Comparison of ENCODE assay signal across 19 cellular contexts in the genomic region with DNA sequence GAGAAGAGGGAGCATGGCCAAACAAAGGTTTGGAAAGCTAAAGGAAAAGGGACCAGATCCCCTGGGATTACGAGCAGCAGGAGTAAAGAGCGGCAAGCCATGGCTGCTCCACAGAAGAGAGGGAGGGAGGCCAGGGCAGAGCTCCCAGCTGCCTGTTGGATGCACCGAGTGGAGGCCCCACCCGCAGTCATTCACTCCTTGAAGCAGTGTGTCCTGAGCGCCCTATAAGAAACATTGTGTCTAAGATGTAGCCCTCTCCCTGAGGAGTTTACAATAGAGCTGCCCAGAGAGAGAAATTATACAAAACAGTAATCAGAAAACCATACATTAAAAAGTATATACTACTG. TPM values are rescaled to one million over a fixed set of nuclear protein-coding genes. Genes with fewer than 3 reads are reported as not detected.
DNase-seq lines count a peak whose midpoint lies in the region; ATAC-seq and TF ChIP-seq lines count a peak whose summit lies in the region.
"Had no signal": no experiment of that assay in that cellular context is flagged by ENCODE, and none has a peak within 500 bp of the region (broad histone marks: within the 10 kb centered on the region; RNA-seq: fewer than 3 reads in every experiment).

No MANE protein-coding gene starts in this region.

- peaks cover 32% of the 10 kb centered on the region for H3K4me1 Mint-ChIP-seq in HFFc6 (ENCODE audit: low read depth)

- in situ Hi-C loops in gastrocnemius medialis (cut with MboI; ENCODE audit: low sequenced_read_pairs in 4 of 4) = loop anchor here in 1 of 4 donors (10.0 kb wide), 1 partner anchor 377 kb away; no protein-coding TSS in a partner anchor

- intact Hi-C loops in heart left ventricle (cut with DNase I) (loop anchor here in 8 of 10 donors (2.0 to 10.0 kb wide), 10 partner anchors 120 to 381 kb away; partner anchors contain the start of gene GALNT18 (in 5 of the 8)), gastrocnemius medialis (cut with DNase I; ENCODE audit: low total_unique reads) (loop anchor here (5.0 to 10.0 kb wide), 3 partner anchors 55 to 377 kb away; partner anchors contain the start of gene GALNT18)

- H3K4me1 ChIP-seq in BE2C (peaks cover 5% of the 10 kb centered on the region), heart left ventricle (peaks cover 0 to 82% (median 41%) of the 10 kb centered on the region in 12 donors), gastrocnemius medialis (peaks cover 33 to 70% of the 10 kb centered on the region in 2 donors)
- H3K4me1 ChIP-seq: breast epithelium had no signal

- peak; percentile 1 to 19 (median 10) for ATAC-seq in heart left ventricle
- ATAC-seq in gastrocnemius medialis = no peak
- ATAC-seq: GM23338, WTC11 had no signal

- H3K4me3 Mint-ChIP-seq in HFFc6 = no peak overlapping the region
- H3K4me3 Mint-ChIP-seq: GM23338, WTC11 had no signal

- TF ChIP-seq CTCF in BE2C (IDR thresholded peaks at IDR 0.05; ENCODE audit: low read depth, low read length) = no peak
- TF ChIP-seq CTCF in heart left ventricle (IDR thresholded peaks at IDR 0.05) = peak in 1 of 12 donors; percentile 1
- no peak for TF ChIP-seq CTCF in gastrocnemius medialis (IDR thresholded peaks at IDR 0.05 in 4 of 5, conservative IDR thresholded peaks at IDR 0.05 in 1 of 5)
- no peak for TF ChIP-seq CTCF in HFFc6 (IDR thresholded peaks at IDR 0.05)

- WGBS in heart left ventricle, 4 donors = 26 to 70% (median 45%) methylated on average over 5 of the region's 5 CpGs

- H3K27ac Mint-ChIP-seq in HFFc6 = no peak overlapping the region
- H3K27ac Mint-ChIP-seq: GM23338, WTC11 had no signal

- H3K36me3 ChIP-seq in BE2C (no peaks in the 10 kb centered on the region), heart left ventricle (no peaks in the 10 kb centered on the region), gastrocnemius medialis (no peaks in the 10 kb centered on the region)
- H3K36me3 ChIP-seq: breast epithelium had no signal

- H3K9me3 ChIP-seq in BE2C (no peaks in the 10 kb centered on the region), heart left ventricle (no peaks in the 10 kb centered on the region), gastrocnemius medialis (no peaks in the 10 kb centered on the region)
- H3K9me3 ChIP-seq: breast epithelium had no signal

- H3K27ac ChIP-seq in heart left ventricle (peak overlapping the region in 9 of 12 donors; percentile 2 to 88 (median 71)), gastrocnemius medialis (peak overlapping the region in 3 of 4 donors; percentile 40 to 90 (median 47))
- H3K27ac ChIP-seq: breast epithelium, epithelial cell of prostate, RWPE1 had no signal

- no peaks in the 10 kb centered on the region for H3K27me3 ChIP-seq in BE2C
- H3K27me3 ChIP-seq in heart left ventricle = peaks cover 0 to 8% (median 0%) of the 10 kb centered on the region in 9 donors
- no peaks in the 10 kb centered on the region for H3K27me3 ChIP-seq in gastrocnemius medialis
- H3K27me3 ChIP-seq: breast epithelium had no signal

- H3K27me3 Mint-ChIP-seq in HFFc6 (ENCODE audit: insufficient read depth) = peaks cover 13% of the 10 kb centered on the region

- no peaks in the 10 kb centered on the region for H3K36me3 Mint-ChIP-seq in HFFc6 (ENCODE audit: low read depth)
- H3K36me3 Mint-ChIP-seq: WTC11 had no signal

- TF ChIP-seq POLR2A in heart left ventricle (IDR thresholded peaks at IDR 0.05) = no peak
- no peak for TF ChIP-seq POLR2A in gastrocnemius medialis (IDR thresholded peaks at IDR 0.05)

- DNase-seq in BE2C (peak; percentile 45), NCI-H2107 treated with DMSO at 0.1 percent for 48 hours (lab: John Stamatoyannopoulos, UW; ENCODE audit: unreplicated experiment) (peak; percentile 39), heart left ventricle (peak in 1 of 5 donors; percentile 41), gastrocnemius medialis (no peak), DMS53 (lab: John Stamatoyannopoulos, UW) (no peak), SW480 (ENCODE audit: low spot score) (no peak), inferior parietal cortex (ENCODE audit: extremely low spot score) (no peak), HFFc6 (no peak)
- DNase-seq: activated CD8-positive, alpha-beta memory T cell treated with anti-CD3 and anti-CD28 coated beads, Interleukin-2, amount 50 U/mL, for 48 hours; activated effector memory CD4-positive, alpha-beta T cell treated with Interleukin-2 at 50 U/mL for 16 hours; foreskin fibroblast; NCI-H1048; stimulated activated CD4-positive, alpha-beta T cell treated with anti-CD3 and anti-CD28 coated beads, Interleukin-4, amount 100 ng/mL, for 4 hours; T-helper 9 cell had no signal

- H3K9me3 Mint-ChIP-seq in HFFc6 = no peaks in the 10 kb centered on the region
- H3K9me3 Mint-ChIP-seq: GM23338, WTC11 had no signal

- H3K4me3 ChIP-seq in BE2C (ENCODE audit: low read depth, low read length) (no peak overlapping the region), heart left ventricle (no peak overlapping the region), gastrocnemius medialis (no peak overlapping the region)
- H3K4me3 ChIP-seq: breast epithelium, GM23338 had no signal

RNA-seq across cellular contexts. Expression of gene CSNK2A3, which starts 54.7 kb away (rescaled TPM):
- polyA plus RNA-seq in BE2C (2012; ENCODE audit: insufficient read depth, insufficient read length, low read depth) = 2.4 TPM
- total RNA-seq in heart left ventricle (1 to 10 TPM in 7 of 9 donors, under 1 TPM in 2; 0.72 to 2.1 (median 1.4) TPM), gastrocnemius medialis (1 to 10 TPM in 2 of 4 donors, under 1 TPM in 2; 0.68 to 1.6 (median 1.0) TPM)
- under 1 TPM; 0.34 to 0.98 TPM for polyA plus RNA-seq in heart left ventricle
- 1 to 10 TPM; 1.2 to 3.6 (median 2.0) TPM for total RNA-seq in HFFc6 (2021; fragmentation: NEBNext Ultra II Directional; extraction: Animal tissue kit (Norgen Biotek cat#: 25700))

Comparison
In these comparisons a context has a peak if more than half of its experiments do, and no peak if none do; other contexts are left out.
1. DNase-seq: peak in BE2C (single experiment) and NCI-H2107 treated with DMSO at 0.1 percent for 48 hours (single experiment); none in gastrocnemius medialis (0 of 2), DMS53 (single experiment), SW480 (single experiment), inferior parietal cortex (single experiment) and HFFc6 (single experiment).
2. ATAC-seq: peak in heart left ventricle (4 of 4); none in gastrocnemius medialis (0 of 2).